ENCODE assay signal across 8 cellular contexts in the genomic region with DNA sequence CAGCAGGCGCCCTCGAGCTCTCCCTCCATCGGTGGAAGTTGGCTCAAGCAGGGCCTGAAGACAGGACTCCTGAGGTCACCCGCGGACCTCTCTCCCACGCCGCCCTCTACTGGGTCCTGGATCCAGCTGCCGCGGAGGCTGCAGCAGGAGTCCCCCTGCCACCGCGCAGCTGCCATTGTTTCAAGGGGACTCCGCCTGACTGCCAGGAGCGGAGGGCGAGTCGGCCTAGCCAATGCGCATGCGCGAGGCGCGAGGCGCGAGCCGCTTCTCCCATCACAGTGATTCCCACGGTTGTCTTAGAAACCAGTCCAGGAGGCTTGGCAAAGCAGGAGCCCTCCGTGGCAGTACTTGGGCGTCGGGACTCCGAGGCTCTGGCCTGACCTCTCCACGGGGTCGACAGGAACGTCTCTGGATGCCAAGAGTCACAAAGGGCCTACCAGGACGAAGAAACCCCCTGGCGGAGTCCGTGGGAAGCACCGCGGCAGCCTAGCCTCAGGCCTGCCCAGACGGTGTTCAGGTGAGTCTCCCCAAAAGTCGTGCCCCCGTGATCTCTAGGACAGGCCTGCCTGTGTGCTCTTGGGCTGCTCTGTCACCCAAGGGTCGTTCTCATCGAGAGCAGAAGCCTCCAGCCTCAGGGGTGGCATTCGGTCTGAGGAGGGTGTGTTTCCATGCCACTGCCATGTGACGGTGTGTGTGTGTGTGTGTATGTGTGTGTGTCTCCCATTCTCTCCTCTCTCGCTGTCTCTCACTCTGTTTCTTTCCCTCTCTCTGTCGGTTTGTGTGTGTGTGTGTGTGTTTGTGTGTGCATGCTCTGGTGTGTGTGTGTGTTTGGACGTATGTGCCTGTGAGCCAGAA.
A peak's percentile ranks its signal among the peaks of the same experiment; 100 is the strongest.
DNase-seq lines count a peak whose midpoint lies in the region; ATAC-seq and TF ChIP-seq lines count a peak whose summit lies in the region.

No MANE protein-coding gene starts in this region.

- H3K36me3 Mint-ChIP-seq in endodermal cell (ENCODE audit: low read depth) (peaks cover 5% of the 10 kb centered on the region), natural killer cell (no peaks in the 10 kb centered on the region)

- peak; percentile 65 for TF ChIP-seq CTCF in endodermal cell (conservative IDR thresholded peaks at IDR 0.05)
- peak; percentile 27 for TF ChIP-seq CTCF in natural killer cell (IDR thresholded peaks at IDR 0.05)

- H3K27me3 ChIP-seq in endodermal cell (ENCODE audit: control insufficient read depth, insufficient read depth, low read length, poor library complexity, severe bottlenecking) = no peaks in the 10 kb centered on the region

- peaks cover 36% of the 10 kb centered on the region for H3K27me3 Mint-ChIP-seq in endodermal cell (ENCODE audit: insufficient read depth)
- no peaks in the 10 kb centered on the region for H3K27me3 Mint-ChIP-seq in natural killer cell (ENCODE audit: low read depth in 2 of 2)

- H3K27ac Mint-ChIP-seq in endodermal cell (no peak overlapping the region), natural killer cell (peak overlapping the region; percentile 43 to 87)

- no peaks in the 10 kb centered on the region for H3K9me3 ChIP-seq in endodermal cell (ENCODE audit: control insufficient read depth, low read length)

- intact Hi-C loops in natural killer cell (cut with micrococcal nuclease) = no loop called here

- H3K4me3 Mint-ChIP-seq in endodermal cell (peak overlapping the region; percentile 54), natural killer cell (peak overlapping the region; percentile 73)

- 47% methylated on average over 21 to 42 of the region's 46 CpGs for WGBS in endodermal cell (ENCODE audit: insufficient coverage in 1 of 2, insufficient read length in 1 of 2), 2 experiments

- DNase-seq in COLO668 (lab: John Stamatoyannopoulos, UW; ENCODE audit: unreplicated experiment) (peak; percentile 57), M059J (ENCODE audit: low read depth) (peak; percentile 74), endodermal cell (peak; percentile 91), natural killer cell (peak; percentile 56), substantia nigra (lab: John Stamatoyannopoulos, UW) (peak in 37 of 49 donors; percentile 12 to 76 (median 31)), kidney glomerular epithelial cell (lab: John Stamatoyannopoulos, UW) (no peak)
- DNase-seq in activated CD4-positive, alpha-beta T cell treated with anti-CD3 and anti-CD28 coated beads, Interleukin-2, amount 50 U/mL, for 4 hours = peak; percentile 48 to 51

- peaks cover 5% of the 10 kb centered on the region for H3K4me1 Mint-ChIP-seq in endodermal cell
- peaks cover 60 to 62% of the 10 kb centered on the region in 2 donors for H3K4me1 Mint-ChIP-seq in natural killer cell

- H3K36me3 ChIP-seq in endodermal cell (ENCODE audit: control insufficient read depth, insufficient read depth, low read length) = no peaks in the 10 kb centered on the region

- H3K4me3 ChIP-seq in endodermal cell (ENCODE audit: low read length) = no peak overlapping the region

- H3K9me3 Mint-ChIP-seq in endodermal cell (peaks cover 12% of the 10 kb centered on the region), natural killer cell (no peaks in the 10 kb centered on the region)

- peak; percentile 73 for ATAC-seq in GM21390 (IDR thresholded peaks at IDR 0.05; ENCODE audit: unreplicated experiment)
- ATAC-seq in natural killer cell = peak; percentile 53 to 85 (median 81)

- no peak overlapping the region for H3K27ac ChIP-seq in endodermal cell (ENCODE audit: low read depth, low read length)
- H3K27ac ChIP-seq in substantia nigra (ENCODE audit: low read depth, low read length, poor library complexity, severe bottlenecking) = no peak overlapping the region

- no peak overlapping the region for H3K9ac ChIP-seq in endodermal cell (ENCODE audit: extremely low read depth, low read length, poor library complexity, severe bottlenecking)

- H3K4me1 ChIP-seq in endodermal cell (ENCODE audit: control insufficient read depth, insufficient read depth, low read length) = no peaks in the 10 kb centered on the region
